ENCODE assay signal across 11 cellular contexts in genomic region chr2:37599688-37600525, GRCh38.
DNase-seq lines count a peak whose midpoint lies in the region; ATAC-seq, FAIRE-seq and TF ChIP-seq lines count a peak whose summit lies in the region.
"Had no signal": no experiment of that assay in that cellular context is flagged by ENCODE, and none has a peak within 500 bp of the region (broad histone marks: within the 10 kb centered on the region; RNA-seq: fewer than 3 reads in every experiment).

No MANE protein-coding gene starts in this region.

- H3K4me2 ChIP-seq in smooth muscle cell: no peak overlapping the region

- whole genome bisulfite sequencing in smooth muscle cell (ENCODE audit: low lambda C conversion rate): 91% methylated on average over 17 of the region's 17 CpGs

- TF ChIP-seq CTCF in kidney (IDR thresholded peaks at IDR 0.05; ENCODE audit: borderline replicate concordance, extremely low read depth, insufficient read depth) (no peak), smooth muscle cell (IDR thresholded peaks at IDR 0.05; ENCODE audit: borderline replicate concordance, insufficient read depth, poor library complexity, severe bottlenecking) (no peak), foreskin fibroblast (IDR thresholded peaks at IDR 0.05; ENCODE audit: low read depth, low read length) (no peak)

- FAIRE-seq in kidney (lab: Jason Lieb, UNC): no peak
- FAIRE-seq: bronchial epithelial cell had no signal

- H3K9me3 ChIP-seq in kidney (ENCODE audit: control insufficient read depth in 1 of 2, low read length in 2 of 2) (no peaks in the 10 kb centered on the region), smooth muscle cell (replicated peaks; ENCODE audit: low read depth) (no peaks in the 10 kb centered on the region)

- H3K4me3 ChIP-seq in kidney (ENCODE audit: low read length in 2 of 2) (no peak overlapping the region), smooth muscle cell (no peak overlapping the region), foreskin fibroblast (ENCODE audit: low read depth in 1 of 2, low read length in 2 of 2) (no peak overlapping the region)

- peak; percentile 45 for ATAC-seq in stimulated activated naive CD8-positive, alpha-beta T cell treated with anti-CD3 and anti-CD28 coated beads, Interleukin-15, Interleukin-2, amounts not matched to agents 100 U/mL and 50 U/mL, for 24 hours
- no peak for ATAC-seq in HG02610 (IDR thresholded peaks at IDR 0.05; ENCODE audit: unreplicated experiment)

- H3K36me3 ChIP-seq in kidney (ENCODE audit: control insufficient read depth in 1 of 2, insufficient read depth in 2 of 2, low read length in 2 of 2) (no peaks in the 10 kb centered on the region), smooth muscle cell (ENCODE audit: low read depth) (no peaks in the 10 kb centered on the region)

- H3K9ac ChIP-seq in kidney (ENCODE audit: low read length in 2 of 2) (no peak overlapping the region), smooth muscle cell (ENCODE audit: low read depth) (no peak overlapping the region)

- no peaks in the 10 kb centered on the region for H3K79me2 ChIP-seq in smooth muscle cell (ENCODE audit: low read depth)

- H4K20me1 ChIP-seq in smooth muscle cell (ENCODE audit: low read depth): no peaks in the 10 kb centered on the region

- H3K27ac ChIP-seq in kidney (ENCODE audit: low read depth in 2 of 2, low read length in 2 of 2) (no peak overlapping the region), smooth muscle cell (ENCODE audit: low read depth) (no peak overlapping the region)

- H3F3A ChIP-seq in smooth muscle cell (ENCODE audit: low read depth): no peaks in the 10 kb centered on the region

- H3K27me3 ChIP-seq in smooth muscle cell (ENCODE audit: low read depth): no peaks in the 10 kb centered on the region

- intact Hi-C loops in kidney (cut with DNase I): no loop called here

- no peaks in the 10 kb centered on the region for H3K4me1 ChIP-seq in kidney (ENCODE audit: control insufficient read depth in 1 of 2, insufficient read depth in 1 of 2, low read depth in 1 of 2, low read length in 2 of 2)
- no peaks in the 10 kb centered on the region for H3K4me1 ChIP-seq in smooth muscle cell (ENCODE audit: low read depth)

- peak; percentile 19 for DNase-seq in NK-92 treated with Interleukin-12 subunit alpha and Interleukin-12 subunit beta, amount 100 ng/mL, for 24 hours (lab: John Stamatoyannopoulos, UW)
- no peak for DNase-seq in NK-92 (lab: John Stamatoyannopoulos, UW; ENCODE audit: unreplicated experiment)
- peak; percentile 76 for DNase-seq in activated T-cell treated with anti-CD3 and anti-CD28 coated beads, Interleukin-2, amount 50 U/mL, for 1 hour
- peak; percentile 81 for DNase-seq in kidney
- DNase-seq in stimulated activated naive CD8-positive, alpha-beta T cell treated with anti-CD3 and anti-CD28 coated beads, Interleukin-15, Interleukin-2, amounts not matched to agents 100 U/mL and 50 U/mL, for 24 hours: peak; percentile 41
- no peak for DNase-seq in smooth muscle cell (lab: John Stamatoyannopoulos, UW; ENCODE audit: unreplicated experiment)
- no peak for DNase-seq in foreskin fibroblast
- DNase-seq: 8988T, NCI-H524 had no signal

- no peak overlapping the region for H2AFZ ChIP-seq in smooth muscle cell (ENCODE audit: low read depth)

Comparison
In these comparisons a context has a peak if more than half of its experiments do, and no peak if none do; other contexts are left out.
1. DNase-seq: peak in NK-92 treated with Interleukin-12 subunit alpha and Interleukin-12 subunit beta, amount 100 ng/mL, for 24 hours (single experiment), activated T-cell treated with anti-CD3 and anti-CD28 coated beads, Interleukin-2, amount 50 U/mL, for 1 hour (single experiment), kidney (single experiment) and stimulated activated naive CD8-positive, alpha-beta T cell treated with anti-CD3 and anti-CD28 coated beads, Interleukin-15, Interleukin-2, amounts not matched to agents 100 U/mL and 50 U/mL, for 24 hours (single experiment); none in NK-92 (single experiment), smooth muscle cell (single experiment) and foreskin fibroblast (0 of 2).